15 cellular contexts compared by ENCODE assay signal in genomic region chr4:17719106-17719505, GRCh38.
DNase-seq lines count a peak whose midpoint lies in the region; ATAC-seq and TF ChIP-seq lines count a peak whose summit lies in the region.
"Had no signal": no experiment of that assay in that cellular context is flagged by ENCODE, and none has a peak within 500 bp of the region (broad histone marks: within the 10 kb centered on the region; RNA-seq: fewer than 3 reads in every experiment).

No MANE protein-coding gene starts in this region.

- ATAC-seq in RWPE2 (ENCODE audit: low read depth) (peak; percentile 86), GM18858 (IDR thresholded peaks at IDR 0.05; ENCODE audit: unreplicated experiment) (no peak)
- ATAC-seq in natural killer cell treated with Interleukin-12 subunit alpha and Interleukin-12 subunit beta and Interleukin-15 and Interleukin-18, amount 100 ng/mL, for 72 hours, result no peak
- ATAC-seq: SK-N-SH treated with all-trans-retinoic acid at 6 μM for 48 hours had no signal

- no peaks in the 10 kb centered on the region for H3K4me1 ChIP-seq in RWPE2 (ENCODE audit: insufficient read depth, poor library complexity, severe bottlenecking)
- H3K4me1 ChIP-seq: BE2C had no signal

- H3K27ac ChIP-seq in RWPE2 (ENCODE audit: poor library complexity, severe bottlenecking), result no peak overlapping the region

- TF ChIP-seq CTCF in NB4 (IDR thresholded peaks at IDR 0.05; ENCODE audit: low read depth, low read length), result no peak
- TF ChIP-seq CTCF in RWPE2 (IDR thresholded peaks at IDR 0.05; ENCODE audit: poor library complexity, severe bottlenecking), result no peak
- no peak for TF ChIP-seq CTCF in fibroblast of mammary gland (conservative IDR thresholded peaks at IDR 0.05; ENCODE audit: control insufficient read depth, insufficient read depth, low read depth, low read length)

- H3K27ac Mint-ChIP-seq in natural killer cell treated with Interleukin-12 subunit alpha and Interleukin-12 subunit beta and Interleukin-15 and Interleukin-18, amount 100 ng/mL, for 72 hours, result no peak overlapping the region

- no peaks in the 10 kb centered on the region for H3K36me3 Mint-ChIP-seq in natural killer cell treated with Interleukin-12 subunit alpha and Interleukin-12 subunit beta and Interleukin-15 and Interleukin-18, amount 100 ng/mL, for 72 hours

- H3K4me3 ChIP-seq in NB4 (ENCODE audit: low read depth, low read length) (no peak overlapping the region), RWPE2 (ENCODE audit: severe bottlenecking) (no peak overlapping the region), fibroblast of mammary gland (ENCODE audit: control insufficient read depth, low read depth, low read length) (no peak overlapping the region)

- no peaks in the 10 kb centered on the region for H3K36me3 ChIP-seq in RWPE2 (ENCODE audit: low read depth)
- H3K36me3 ChIP-seq: BE2C had no signal

- H3K9me3 Mint-ChIP-seq in natural killer cell treated with Interleukin-12 subunit alpha and Interleukin-12 subunit beta and Interleukin-15 and Interleukin-18, amount 100 ng/mL, for 72 hours, result no peaks in the 10 kb centered on the region

- H3K27me3 Mint-ChIP-seq in natural killer cell treated with Interleukin-12 subunit alpha and Interleukin-12 subunit beta and Interleukin-15 and Interleukin-18, amount 100 ng/mL, for 72 hours, result peaks cover 9 to 11% of the 10 kb centered on the region in 2 donors

- DNase-seq in ELR (ENCODE audit: low read depth) (peak; percentile 42), NB4 (ENCODE audit: low read depth) (peak; percentile 34), RWPE2 (ENCODE audit: low spot score) (no peak), fibroblast of mammary gland (ENCODE audit: low read depth) (peak; percentile 8), NCI-H2029 treated with DMSO at 0.1 percent for 48 hours (lab: John Stamatoyannopoulos, UW) (no peak)
- no peak for DNase-seq in natural killer cell treated with Interleukin-12 subunit alpha and Interleukin-12 subunit beta and Interleukin-15 and Interleukin-18, amount 100 ng/mL, for 72 hours (ENCODE audit: low spot score)
- DNase-seq: BE2C, EL, NCI-H1105, NCI-H146, NCI-H2029, NCI-H2171 treated with DMSO at 0.1 percent for 48 hours, NCI-H526 treated with DMSO at 0.1 percent for 48 hours had no signal

- H3K4me1 Mint-ChIP-seq in natural killer cell treated with Interleukin-12 subunit alpha and Interleukin-12 subunit beta and Interleukin-15 and Interleukin-18, amount 100 ng/mL, for 72 hours (ENCODE audit: low read depth in 2 of 2), result no peaks in the 10 kb centered on the region

- no peaks in the 10 kb centered on the region for H3K9me3 ChIP-seq in RWPE2 (ENCODE audit: severe bottlenecking)
- H3K9me3 ChIP-seq: BE2C had no signal

- no peak overlapping the region for H3K4me3 Mint-ChIP-seq in natural killer cell treated with Interleukin-12 subunit alpha and Interleukin-12 subunit beta and Interleukin-15 and Interleukin-18, amount 100 ng/mL, for 72 hours

- TF ChIP-seq POLR2A in NB4 (IDR thresholded peaks at IDR 0.05; ENCODE audit: extremely low read depth, insufficient read length), result no peak

- H3K27me3 ChIP-seq in RWPE2 (ENCODE audit: insufficient read depth, poor library complexity, severe bottlenecking), result no peaks in the 10 kb centered on the region
- H3K27me3 ChIP-seq: BE2C had no signal

Comparison
In these comparisons a context has a peak if more than half of its experiments do, and no peak if none do; other contexts are left out.
1. DNase-seq: peak in ELR (single experiment), NB4 (single experiment) and fibroblast of mammary gland (single experiment); none in RWPE2 (single experiment), NCI-H2029 treated with DMSO at 0.1 percent for 48 hours (single experiment) and natural killer cell treated with Interleukin-12 subunit alpha and Interleukin-12 subunit beta and Interleukin-15 and Interleukin-18, amount 100 ng/mL, for 72 hours (single experiment).